In genomic region chr4:68951078-68951805, GRCh38 we compare ENCODE assay signal across 22 cellular contexts. TPM values are rescaled to one million over a fixed set of nuclear protein-coding genes. Genes with fewer than 3 reads are reported as not detected.
DNase-seq lines count a peak whose midpoint lies in the region; ATAC-seq and TF ChIP-seq lines count a peak whose summit lies in the region.
"Had no signal": no experiment of that assay in that cellular context is flagged by ENCODE, and none has a peak within 500 bp of the region (broad histone marks: within the 10 kb centered on the region; RNA-seq: fewer than 3 reads in every experiment).

UGT2A3 (minus strand) TSS chr4:68951804; CDS start chr4:68951760, 44 bp downstream.

- peaks cover 20% of the 10 kb centered on the region for H3K4me1 Mint-ChIP-seq in Caco-2 (ENCODE audit: low read depth, unreplicated experiment)
- H3K4me1 Mint-ChIP-seq in activated CD4-positive, alpha-beta memory T cell treated with anti-CD3 and anti-CD28 coated beads, Interleukin-2, amount 10 ng/mL, durations not matched to agents 7 days and 5 days = no peaks in the 10 kb centered on the region
- H3K4me1 Mint-ChIP-seq in activated naive CD4-positive, alpha-beta T cell treated with anti-CD3 and anti-CD28 coated beads for 36 hours (ENCODE audit: low read depth) = no peaks in the 10 kb centered on the region
- H3K4me1 Mint-ChIP-seq: CD8-positive, alpha-beta memory T cell; IgD-negative memory B cell had no signal

- no peak within 1 kb of the TSS for H3K27ac Mint-ChIP-seq in Caco-2 (ENCODE audit: unreplicated experiment)
- H3K27ac Mint-ChIP-seq in activated CD4-positive, alpha-beta memory T cell treated with anti-CD3 and anti-CD28 coated beads, Interleukin-2, amount 10 ng/mL, durations not matched to agents 7 days and 5 days = no peak within 1 kb of the TSS
- H3K27ac Mint-ChIP-seq in activated naive CD4-positive, alpha-beta T cell treated with anti-CD3 and anti-CD28 coated beads for 36 hours = no peak within 1 kb of the TSS
- H3K27ac Mint-ChIP-seq: CD8-positive, alpha-beta memory T cell; IgD-negative memory B cell had no signal

- CTCF ChIA-PET in Caco-2 (lab: Charles Lee) = no interaction called here
- CTCF ChIA-PET in activated CD4-positive, alpha-beta memory T cell treated with anti-CD3 and anti-CD28 coated beads, Interleukin-2, amount 10 ng/mL, durations not matched to agents 7 days and 5 days (lab: Charles Lee) = no interaction called here
- CTCF ChIA-PET in activated naive CD4-positive, alpha-beta T cell treated with anti-CD3 and anti-CD28 coated beads for 36 hours (lab: Charles Lee) = no interaction called here

- H3K36me3 Mint-ChIP-seq in Caco-2 (ENCODE audit: insufficient read depth, unreplicated experiment) = no peaks in the 10 kb centered on the region
- no peaks in the 10 kb centered on the region for H3K36me3 Mint-ChIP-seq in activated CD4-positive, alpha-beta memory T cell treated with anti-CD3 and anti-CD28 coated beads, Interleukin-2, amount 10 ng/mL, durations not matched to agents 7 days and 5 days (ENCODE audit: low read depth)
- H3K36me3 Mint-ChIP-seq in activated naive CD4-positive, alpha-beta T cell treated with anti-CD3 and anti-CD28 coated beads for 36 hours (ENCODE audit: low read depth) = no peaks in the 10 kb centered on the region
- H3K36me3 Mint-ChIP-seq: CD8-positive, alpha-beta memory T cell; IgD-negative memory B cell had no signal

- BruUV-seq in Caco-2 (replicated peaks; lab: Mats Ljungman, UMichigan) = TSS peak; percentile 53

- no peaks in the 10 kb centered on the region; the same call in 1 of the 2 replicates for H3K36me3 ChIP-seq in Caco-2 (ENCODE audit: control insufficient read depth, insufficient read depth, low read length)
- no peaks in the 10 kb centered on the region for H3K36me3 ChIP-seq in colonic mucosa
- H3K36me3 ChIP-seq in liver (ENCODE audit: control insufficient read depth in 4 of 4, insufficient read depth in 3 of 4, low read depth in 1 of 4, low read length in 3 of 4) = no peaks in the 10 kb centered on the region
- H3K36me3 ChIP-seq: lower lobe of right lung had no signal

- H3K9me3 Mint-ChIP-seq in Caco-2 (ENCODE audit: unreplicated experiment) = peaks cover 21% of the 10 kb centered on the region
- no peaks in the 10 kb centered on the region for H3K9me3 Mint-ChIP-seq in activated CD4-positive, alpha-beta memory T cell treated with anti-CD3 and anti-CD28 coated beads, Interleukin-2, amount 10 ng/mL, durations not matched to agents 7 days and 5 days
- H3K9me3 Mint-ChIP-seq in activated naive CD4-positive, alpha-beta T cell treated with anti-CD3 and anti-CD28 coated beads for 36 hours = no peaks in the 10 kb centered on the region

- TF ChIP-seq CTCF in Caco-2 (IDR thresholded peaks at IDR 0.05; ENCODE audit: insufficient read depth in 1 of 2, low read depth in 1 of 2, low read length in 1 of 2, severe bottlenecking in 1 of 2, unreplicated experiment in 1 of 2) (no peak), colonic mucosa (IDR thresholded peaks at IDR 0.05) (no peak), liver (IDR thresholded peaks at IDR 0.05; ENCODE audit: low read depth, low read length, missing input control) (no peak)

- peak in 1 of 2 experiments; percentile 34 for DNase-seq in Caco-2
- peak; percentile 55 for DNase-seq in colonic mucosa
- no peak for DNase-seq in activated CD4-positive, alpha-beta memory T cell treated with anti-CD3 and anti-CD28 coated beads, Interleukin-2, amount 10 ng/mL, durations not matched to agents 7 days and 5 days
- no peak for DNase-seq in NCI-H1436 treated with DMSO at 0.1 percent for 48 hours (lab: John Stamatoyannopoulos, UW)
- no peak for DNase-seq in cortex of kidney (lab: John Stamatoyannopoulos, UW)
- no peak for DNase-seq in activated naive CD4-positive, alpha-beta T cell treated with anti-CD3 and anti-CD28 coated beads for 36 hours
- DNase-seq: activated CD4-positive, alpha-beta T cell treated with anti-CD3 and anti-CD28 coated beads for 1 hour; activated T-cell treated with anti-CD3 and anti-CD28 coated beads for 4 hours; CD8-positive, alpha-beta memory T cell; central memory CD4-positive, alpha-beta T cell; GDM1; head of caudate nucleus; lower lobe of right lung; NCI-H1436; NCI-H446 treated with DMSO at 0.1 percent for 48 hours; OCI-M1; SW 1271 had no signal

- no peaks in the 10 kb centered on the region for H3K27me3 ChIP-seq in Caco-2 (replicated peaks; ENCODE audit: control insufficient read depth, insufficient read depth, low read length)
- no peaks in the 10 kb centered on the region for H3K27me3 ChIP-seq in colonic mucosa
- no peaks in the 10 kb centered on the region for H3K27me3 ChIP-seq in liver (ENCODE audit: control insufficient read depth in 4 of 4, insufficient read depth in 4 of 4, low read length in 3 of 4)

- H3K4me3 ChIP-seq in Caco-2 (ENCODE audit: low read depth, low read length) (no peak within 1 kb of the TSS), colonic mucosa (peak within 1 kb of the TSS; percentile 26), liver (ENCODE audit: low read depth in 1 of 3, low read length in 3 of 3) (peak within 1 kb of the TSS; percentile 44 to 64 (median 59))
- H3K4me3 ChIP-seq: lower lobe of right lung had no signal

- peak; percentile 62 for ATAC-seq in HG03432 (IDR thresholded peaks at IDR 0.05; ENCODE audit: unreplicated experiment)
- ATAC-seq: lower lobe of right lung had no signal

- H3K27ac ChIP-seq in colonic mucosa = peak within 1 kb of the TSS; percentile 70
- peak within 1 kb of the TSS; percentile 75 to 78 for H3K27ac ChIP-seq in liver (ENCODE audit: low read depth in 1 of 2, low read length in 2 of 2)
- H3K27ac ChIP-seq: epithelial cell of prostate, lower lobe of right lung had no signal

- no peak within 1 kb of the TSS for H3K4me3 Mint-ChIP-seq in Caco-2 (ENCODE audit: unreplicated experiment)
- H3K4me3 Mint-ChIP-seq in activated CD4-positive, alpha-beta memory T cell treated with anti-CD3 and anti-CD28 coated beads, Interleukin-2, amount 10 ng/mL, durations not matched to agents 7 days and 5 days = no peak within 1 kb of the TSS
- no peak within 1 kb of the TSS for H3K4me3 Mint-ChIP-seq in activated naive CD4-positive, alpha-beta T cell treated with anti-CD3 and anti-CD28 coated beads for 36 hours
- H3K4me3 Mint-ChIP-seq: CD8-positive, alpha-beta memory T cell; IgD-negative memory B cell had no signal

- 27% methylated on average over 5 of the region's 5 CpGs for WGBS in liver

- H3K9me3 ChIP-seq in Caco-2 (peaks cover 11% of the 10 kb centered on the region), colonic mucosa (no peaks in the 10 kb centered on the region), liver (ENCODE audit: control insufficient read depth in 4 of 4, low read length in 3 of 4) (no peaks in the 10 kb centered on the region)
- H3K9me3 ChIP-seq: lower lobe of right lung had no signal

- peak within 1 kb of the TSS; percentile 12 to 57 for H3K9ac ChIP-seq in colonic mucosa (ENCODE audit: low read depth in 2 of 2, low read length in 2 of 2)
- H3K9ac ChIP-seq in liver (ENCODE audit: low read depth in 1 of 2, low read length in 2 of 2) = peak within 1 kb of the TSS; percentile 65 to 84

- POLR2A ChIA-PET in Caco-2 (lab: Charles Lee) = no interaction called here
- POLR2A ChIA-PET in activated CD4-positive, alpha-beta memory T cell treated with anti-CD3 and anti-CD28 coated beads, Interleukin-2, amount 10 ng/mL, durations not matched to agents 7 days and 5 days (lab: Charles Lee) = no interaction called here

- H3K4me1 ChIP-seq in Caco-2 (peaks cover 29% of the 10 kb centered on the region), colonic mucosa (peaks cover 5% of the 10 kb centered on the region), liver (ENCODE audit: control insufficient read depth in 4 of 4, insufficient read depth in 4 of 4, low read length in 3 of 4) (peaks cover 0 to 21% (median 6%) of the 10 kb centered on the region in 4 donors)
- H3K4me1 ChIP-seq: lower lobe of right lung had no signal

- no peaks in the 10 kb centered on the region for H3K27me3 Mint-ChIP-seq in Caco-2 (ENCODE audit: insufficient read depth, unreplicated experiment)
- H3K27me3 Mint-ChIP-seq in activated CD4-positive, alpha-beta memory T cell treated with anti-CD3 and anti-CD28 coated beads, Interleukin-2, amount 10 ng/mL, durations not matched to agents 7 days and 5 days = no peaks in the 10 kb centered on the region
- H3K27me3 Mint-ChIP-seq in activated naive CD4-positive, alpha-beta T cell treated with anti-CD3 and anti-CD28 coated beads for 36 hours (ENCODE audit: low read depth) = no peaks in the 10 kb centered on the region
- H3K27me3 Mint-ChIP-seq: CD8-positive, alpha-beta memory T cell; IgD-negative memory B cell had no signal

- intact Hi-C loops in Caco-2 (cut with micrococcal nuclease; ENCODE audit: unreplicated experiment) = no loop called here
- intact Hi-C loops in colonic mucosa (cut with DNase I) = loop anchor here (10.0 kb wide), 1 partner anchor 216 kb away; no protein-coding TSS in a partner anchor
- intact Hi-C loops in activated naive CD4-positive, alpha-beta T cell treated with anti-CD3 and anti-CD28 coated beads for 36 hours (cut with micrococcal nuclease) = no loop called here

- TF ChIP-seq RAD21 in liver (IDR thresholded peaks at IDR 0.05) = peak; percentile 55 to 72

TF ChIP-seq in liver, 16 proteins besides CTCF, POLR2A, EP300 and RAD21 (continues in another document):
- peak; percentile 49 for TF ChIP-seq FOXA1 (IDR thresholded peaks at IDR 0.05)
- peak; percentile 82 to 89 for TF ChIP-seq RXRA (IDR thresholded peaks at IDR 0.05)
- peak; percentile 88 for TF ChIP-seq SP1 (IDR thresholded peaks at IDR 0.05)
- TF ChIP-seq EGR1 (IDR thresholded peaks at IDR 0.05; ENCODE audit: low read depth in 2 of 2) = no peak
- peak; percentile 57 to 74 for TF ChIP-seq HNF4A (conservative IDR thresholded peaks at IDR 0.05)

RNA-seq across cellular contexts. Expression of gene UGT2A3, which starts in this region (rescaled TPM):
- 2.5 TPM in 2 replicates for total RNA-seq in Caco-2 (2022)
- 100 to 1,000 TPM in 1 of 2 donors, 10 to 100 TPM in 1; 36.5 to 135 TPM for total RNA-seq in colonic mucosa
- total RNA-seq in liver = 10 to 100 TPM; 16.3 to 41.4 TPM
- 10 to 100 TPM; 17.5 to 38.9 TPM for polyA plus RNA-seq in liver
- not detected for total RNA-seq in activated CD4-positive, alpha-beta memory T cell treated with anti-CD3 and anti-CD28 coated beads, Interleukin-2, amount 10 ng/mL, durations not matched to agents 7 days and 5 days
- not detected for total RNA-seq in activated naive CD4-positive, alpha-beta T cell treated with anti-CD3 and anti-CD28 coated beads for 36 hours
- total RNA-seq: CD8-positive, alpha-beta memory T cell; lower lobe of right lung; skeletal muscle tissue had no signal
- polyA plus RNA-seq: CD8-positive, alpha-beta memory T cell; IgD-negative memory B cell had no signal
